In the genomic region with DNA sequence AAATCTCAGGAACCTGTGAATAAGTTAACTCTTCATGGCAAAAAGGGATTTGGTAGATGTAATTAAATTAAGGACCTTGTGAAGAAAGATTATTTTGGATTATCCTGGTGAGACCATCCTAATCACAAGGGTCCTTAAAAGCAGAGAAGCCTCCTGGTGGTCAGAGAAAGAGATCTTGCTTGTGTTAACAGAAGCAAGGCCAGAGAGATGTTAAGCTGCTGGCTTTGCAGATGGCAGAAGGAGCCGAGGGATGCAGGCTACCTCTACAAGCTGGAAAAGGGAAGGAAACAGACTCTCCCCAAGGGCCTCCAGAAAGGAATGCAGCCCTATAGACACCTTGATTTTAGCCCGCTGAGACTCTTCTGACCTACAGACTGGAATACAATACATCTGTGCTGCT, we compare ENCODE assay signal across 20 cellular contexts.
DNase-seq lines count a peak whose midpoint lies in the region; ATAC-seq and TF ChIP-seq lines count a peak whose summit lies in the region.
"Had no signal": no experiment of that assay in that cellular context is flagged by ENCODE, and none has a peak within 500 bp of the region (broad histone marks: within the 10 kb centered on the region; RNA-seq: fewer than 3 reads in every experiment).

No MANE protein-coding gene starts in this region.

- H3K36me3 Mint-ChIP-seq in GM23338 (ENCODE audit: low read depth) = no peaks in the 10 kb centered on the region; the same call in 2 of the 3 replicates
- H3K36me3 Mint-ChIP-seq in nephron progenitor cell (ENCODE audit: low read depth) = peaks cover 6% of the 10 kb centered on the region

- peak; percentile 73 for DNase-seq in GM23338 (ENCODE audit: low spot score)
- DNase-seq in NCI-H82 (lab: John Stamatoyannopoulos, UW) = peak; percentile 99
- no peak for DNase-seq in choroid plexus epithelial cell (ENCODE audit: low read depth)
- DNase-seq in nephron progenitor cell = no peak
- no peak for DNase-seq in activated T-cell treated with anti-CD3 and anti-CD28 coated beads, Interleukin-2, amount 50 U/mL, for 1 hour
- DNase-seq in SJCRH30 = no peak
- DNase-seq in tibial artery = no peak
- DNase-seq in GM23248 = no peak
- DNase-seq: BE2C; Caco-2; CD4-positive, alpha-beta T cell; IMR-90; Karpas-422; MG63; NCI-H1092 treated with DMSO at 0.1 percent for 48 hours; NCI-H2081 treated with DMSO at 0.1 percent for 48 hours; NCI-H446 treated with DMSO at 0.1 percent for 48 hours; NCI-H748 treated with DMSO at 0.1 percent for 48 hours; SHP77 had no signal

- H3K27me3 ChIP-seq in GM23338 (ENCODE audit: insufficient read depth) (no peaks in the 10 kb centered on the region), SJCRH30 (no peaks in the 10 kb centered on the region), tibial artery (no peaks in the 10 kb centered on the region), GM23248 (replicated peaks; ENCODE audit: insufficient read depth) (no peaks in the 10 kb centered on the region)
- H3K27me3 ChIP-seq: BE2C, MG63 had no signal

- H3K36me3 ChIP-seq in GM23338 (ENCODE audit: insufficient read depth) (no peaks in the 10 kb centered on the region), SJCRH30 (no peaks in the 10 kb centered on the region), tibial artery (no peaks in the 10 kb centered on the region), GM23248 (ENCODE audit: low read depth) (0 out of 2 replicates have a peak, but pooled peaks cover 3% of the 10 kb centered on the region)
- H3K36me3 ChIP-seq: BE2C had no signal

- H3K4me2 ChIP-seq in GM23338 (no peak overlapping the region), GM23248 (ENCODE audit: unreplicated experiment) (no peak overlapping the region)

- no peak overlapping the region for H3K9ac ChIP-seq in GM23248

- H3F3A ChIP-seq in GM23338 (replicated peaks; ENCODE audit: low read depth) = no peaks in the 10 kb centered on the region
- H3F3A ChIP-seq in GM23248 (ENCODE audit: insufficient read depth) = no peaks in the 10 kb centered on the region

- TF ChIP-seq CTCF in GM23338 (conservative IDR thresholded peaks at IDR 0.05; ENCODE audit: low read depth in 2 of 2) (peak; percentile 31 to 42; a peak in 3 of 4 replicates), choroid plexus epithelial cell (conservative IDR thresholded peaks at IDR 0.05; ENCODE audit: low read depth, low read length) (peak; percentile 16), nephron progenitor cell (IDR thresholded peaks at IDR 0.05) (no peak), tibial artery (IDR thresholded peaks at IDR 0.05) (no peak)

- no peak overlapping the region for H3K27ac Mint-ChIP-seq in GM23338
- H3K27ac Mint-ChIP-seq in nephron progenitor cell = peak overlapping the region; percentile 9
- H3K27ac Mint-ChIP-seq: CD4-positive, alpha-beta T cell had no signal

- H2AFZ ChIP-seq in GM23338 (no peak overlapping the region), GM23248 (no peak overlapping the region)

- H3K4me1 Mint-ChIP-seq in GM23338 (peaks cover 14% of the 10 kb centered on the region), nephron progenitor cell (peaks cover 44% of the 10 kb centered on the region)

- no peaks in the 10 kb centered on the region; the same call in 1 of the 2 replicates for H3K4me1 ChIP-seq in GM23338 (ENCODE audit: insufficient read depth)
- H3K4me1 ChIP-seq in SJCRH30 = no peaks in the 10 kb centered on the region
- H3K4me1 ChIP-seq in tibial artery = no peaks in the 10 kb centered on the region
- H3K4me1 ChIP-seq in GM23248 (ENCODE audit: insufficient read depth) = no peaks in the 10 kb centered on the region
- H3K4me1 ChIP-seq: BE2C, Caco-2 had no signal

- in situ Hi-C loops in GM23248 (cut with MboI) = no loop called here

- WGBS in GM23248 (ENCODE audit: low coverage in 1 of 2, low lambda C conversion rate in 2 of 2, missing lambda C conversion rate in 2 of 2), 2 experiments = 98 to 100% methylated on average over 2 of the region's 2 CpGs

- H3K4me3 ChIP-seq in GM23338 (no peak overlapping the region), choroid plexus epithelial cell (ENCODE audit: low read depth, low read length) (no peak overlapping the region), SJCRH30 (no peak overlapping the region), tibial artery (no peak overlapping the region), GM23248 (no peak overlapping the region)
- H3K4me3 ChIP-seq: MG63 had no signal

- no peaks in the 10 kb centered on the region for H3K9me3 ChIP-seq in SJCRH30 (replicated peaks)
- no peaks in the 10 kb centered on the region for H3K9me3 ChIP-seq in tibial artery
- no peaks in the 10 kb centered on the region for H3K9me3 ChIP-seq in GM23248 (ENCODE audit: low read depth)
- H3K9me3 ChIP-seq: BE2C, Caco-2, MG63 had no signal

- H3K9me3 Mint-ChIP-seq in GM23338 (no peaks in the 10 kb centered on the region), nephron progenitor cell (no peaks in the 10 kb centered on the region)
- H3K9me3 Mint-ChIP-seq: CD4-positive, alpha-beta T cell had no signal

- ATAC-seq in GM23338 = peak; percentile 88
- ATAC-seq: SK-N-SH treated with all-trans-retinoic acid at 6 μM for 48 hours had no signal

- H3K27me3 Mint-ChIP-seq in GM23338 (ENCODE audit: insufficient read depth, low read depth, poor library complexity) = no peaks in the 10 kb centered on the region
- H3K27me3 Mint-ChIP-seq in nephron progenitor cell (ENCODE audit: low read depth, poor library complexity) = no peaks in the 10 kb centered on the region
- H3K27me3 Mint-ChIP-seq: CD4-positive, alpha-beta T cell had no signal

- H3K27ac ChIP-seq in GM23338 (ENCODE audit: low read depth) = no peak overlapping the region
- H3K27ac ChIP-seq in SJCRH30 = no peak overlapping the region
- H3K27ac ChIP-seq in tibial artery = no peak overlapping the region
- no peak overlapping the region for H3K27ac ChIP-seq in GM23248

- H3K4me3 Mint-ChIP-seq in GM23338 (no peak overlapping the region), nephron progenitor cell (no peak overlapping the region)
- H3K4me3 Mint-ChIP-seq: CD4-positive, alpha-beta T cell had no signal

- no peaks in the 10 kb centered on the region for H4K20me1 ChIP-seq in GM23338 (replicated peaks; ENCODE audit: insufficient read depth)
- H4K20me1 ChIP-seq in GM23248 (ENCODE audit: insufficient read depth) = no peaks in the 10 kb centered on the region

- H3K9me2 ChIP-seq in GM23338 (ENCODE audit: insufficient read depth) (no peaks in the 10 kb centered on the region), GM23248 (ENCODE audit: insufficient read depth) (no peaks in the 10 kb centered on the region)

- intact Hi-C loops in tibial artery (cut with DNase I; ENCODE audit: low total_unique reads) = no loop called here

- H3K79me2 ChIP-seq in GM23338 (replicated peaks; ENCODE audit: insufficient read depth) (no peaks in the 10 kb centered on the region), GM23248 (ENCODE audit: insufficient read depth) (no peaks in the 10 kb centered on the region)

TF ChIP-seq in GM23338, 12 proteins besides CTCF, POLR2A, EP300 and RAD21:
- TF ChIP-seq, protein P1, sequence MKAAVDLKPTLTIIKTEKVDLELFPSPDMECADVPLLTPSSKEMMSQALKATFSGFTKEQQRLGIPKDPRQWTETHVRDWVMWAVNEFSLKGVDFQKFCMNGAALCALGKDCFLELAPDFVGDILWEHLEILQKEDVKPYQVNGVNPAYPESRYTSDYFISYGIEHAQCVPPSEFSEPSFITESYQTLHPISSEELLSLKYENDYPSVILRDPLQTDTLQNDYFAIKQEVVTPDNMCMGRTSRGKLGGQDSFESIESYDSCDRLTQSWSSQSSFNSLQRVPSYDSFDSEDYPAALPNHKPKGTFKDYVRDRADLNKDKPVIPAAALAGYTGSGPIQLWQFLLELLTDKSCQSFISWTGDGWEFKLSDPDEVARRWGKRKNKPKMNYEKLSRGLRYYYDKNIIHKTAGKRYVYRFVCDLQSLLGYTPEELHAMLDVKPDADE (IDR thresholded peaks at IDR 0.05) = no peak
- TF ChIP-seq, protein P2, sequence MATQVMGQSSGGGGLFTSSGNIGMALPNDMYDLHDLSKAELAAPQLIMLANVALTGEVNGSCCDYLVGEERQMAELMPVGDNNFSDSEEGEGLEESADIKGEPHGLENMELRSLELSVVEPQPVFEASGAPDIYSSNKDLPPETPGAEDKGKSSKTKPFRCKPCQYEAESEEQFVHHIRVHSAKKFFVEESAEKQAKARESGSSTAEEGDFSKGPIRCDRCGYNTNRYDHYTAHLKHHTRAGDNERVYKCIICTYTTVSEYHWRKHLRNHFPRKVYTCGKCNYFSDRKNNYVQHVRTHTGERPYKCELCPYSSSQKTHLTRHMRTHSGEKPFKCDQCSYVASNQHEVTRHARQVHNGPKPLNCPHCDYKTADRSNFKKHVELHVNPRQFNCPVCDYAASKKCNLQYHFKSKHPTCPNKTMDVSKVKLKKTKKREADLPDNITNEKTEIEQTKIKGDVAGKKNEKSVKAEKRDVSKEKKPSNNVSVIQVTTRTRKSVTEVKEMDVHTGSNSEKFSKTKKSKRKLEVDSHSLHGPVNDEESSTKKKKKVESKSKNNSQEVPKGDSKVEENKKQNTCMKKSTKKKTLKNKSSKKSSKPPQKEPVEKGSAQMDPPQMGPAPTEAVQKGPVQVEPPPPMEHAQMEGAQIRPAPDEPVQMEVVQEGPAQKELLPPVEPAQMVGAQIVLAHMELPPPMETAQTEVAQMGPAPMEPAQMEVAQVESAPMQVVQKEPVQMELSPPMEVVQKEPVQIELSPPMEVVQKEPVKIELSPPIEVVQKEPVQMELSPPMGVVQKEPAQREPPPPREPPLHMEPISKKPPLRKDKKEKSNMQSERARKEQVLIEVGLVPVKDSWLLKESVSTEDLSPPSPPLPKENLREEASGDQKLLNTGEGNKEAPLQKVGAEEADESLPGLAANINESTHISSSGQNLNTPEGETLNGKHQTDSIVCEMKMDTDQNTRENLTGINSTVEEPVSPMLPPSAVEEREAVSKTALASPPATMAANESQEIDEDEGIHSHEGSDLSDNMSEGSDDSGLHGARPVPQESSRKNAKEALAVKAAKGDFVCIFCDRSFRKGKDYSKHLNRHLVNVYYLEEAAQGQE (IDR thresholded peaks at IDR 0.05; ENCODE audit: unreplicated experiment) = no peak
- TF ChIP-seq EZH2 (IDR thresholded peaks at IDR 0.05; ENCODE audit: low read depth, unreplicated experiment) = no peak
TF ChIP-seq in GM23338: peak in this region for 0.

Comparison
In these comparisons a context has a peak if more than half of its experiments do, and no peak if none do; other contexts are left out.
1. DNase-seq: peak in GM23338 (single experiment) and NCI-H82 (single experiment); none in choroid plexus epithelial cell (single experiment), nephron progenitor cell (single experiment), activated T-cell treated with anti-CD3 and anti-CD28 coated beads, Interleukin-2, amount 50 U/mL, for 1 hour (single experiment), SJCRH30 (0 of 2), tibial artery (0 of 2) and GM23248 (single experiment).
2. CTCF ChIP-seq: peak in GM23338 (2 of 2) and choroid plexus epithelial cell (single experiment); none in nephron progenitor cell (single experiment) and tibial artery (0 of 2).